ENCODE assay signal across 8 cellular contexts in the genomic region with DNA sequence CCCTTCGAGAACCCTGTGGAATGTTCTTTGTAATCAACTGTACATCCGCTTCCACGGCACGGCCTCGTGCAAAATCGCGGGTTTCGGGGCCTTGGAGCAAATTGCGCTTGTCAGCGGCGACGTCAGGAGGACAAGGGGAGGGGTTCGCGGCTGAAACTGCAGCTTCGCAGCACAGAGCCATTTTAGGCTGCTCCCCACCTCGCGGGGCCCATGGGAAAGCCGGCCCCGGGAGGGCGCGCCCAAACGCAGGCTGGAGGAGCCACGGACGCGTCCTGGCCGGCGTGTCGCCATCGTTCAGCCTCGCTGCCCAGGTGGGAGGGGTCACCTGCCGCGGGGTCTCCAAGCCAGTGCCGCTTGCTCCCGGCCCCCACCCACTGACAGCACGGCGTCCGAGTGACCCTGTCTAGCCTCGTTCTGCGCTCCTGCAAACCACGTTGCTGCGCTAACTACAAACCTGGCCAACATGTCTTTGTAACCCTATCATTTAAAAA. TPM values are rescaled to one million over a fixed set of nuclear protein-coding genes. Genes with fewer than 3 reads are reported as not detected.
A peak's percentile ranks its signal among the peaks of the same experiment; 100 is the strongest.
DNase-seq lines count a peak whose midpoint lies in the region; ATAC-seq and TF ChIP-seq lines count a peak whose summit lies in the region.

No MANE protein-coding gene starts in this region.

- peak overlapping the region; percentile 65 for H3K4me3 ChIP-seq in fibroblast of villous mesenchyme (ENCODE audit: low read depth, low read length)
- peak overlapping the region; percentile 68 for H3K4me3 ChIP-seq in neural progenitor cell
- H3K4me3 ChIP-seq in vagina = peak overlapping the region; percentile 54 to 75

- no peaks in the 10 kb centered on the region for H3K79me2 ChIP-seq in neural progenitor cell (ENCODE audit: low read depth)

- H4K20me1 ChIP-seq in neural progenitor cell (ENCODE audit: low read depth) = peaks cover 5% of the 10 kb centered on the region

- ATAC-seq in HG03066 (IDR thresholded peaks at IDR 0.05; ENCODE audit: low read depth, unreplicated experiment) (peak; percentile 10), HG02840 (IDR thresholded peaks at IDR 0.05; ENCODE audit: low FRiP score, unreplicated experiment) (no peak)
- peak; percentile 0 to 11 for ATAC-seq in activated T-cell treated with anti-CD3 and anti-CD28 coated beads, Interleukin-2, amount 50 U/mL, for 4 hours

- peak overlapping the region; percentile 83 for H2AFZ ChIP-seq in neural progenitor cell (replicated peaks)

- no peak overlapping the region for H3K27ac Mint-ChIP-seq in neural progenitor cell

- intact Hi-C loops in vagina (cut with DNase I) = loop anchor here (2.0 kb wide), 1 partner anchor 147 kb away; no protein-coding TSS in a partner anchor

- H3K27me3 ChIP-seq in neural progenitor cell = peaks cover 70% of the 10 kb centered on the region
- H3K27me3 ChIP-seq in vagina = no peaks in the 10 kb centered on the region

- DNase-seq in DMS114 treated with DMSO at 0.1 percent for 48 hours (lab: John Stamatoyannopoulos, UW; ENCODE audit: unreplicated experiment) = peak; percentile 21
- DNase-seq in activated T-cell treated with anti-CD3 and anti-CD28 coated beads, Interleukin-2, amount 50 U/mL, for 4 hours = peak; percentile 47
- DNase-seq in fibroblast of villous mesenchyme (ENCODE audit: low read depth) = peak; percentile 28
- peak; percentile 64 for DNase-seq in neural progenitor cell (ENCODE audit: low spot score)
- peak in 1 of 2 donors; percentile 87 for DNase-seq in vagina (ENCODE audit: extremely low spot score in 2 of 2)
- no peak for DNase-seq in COLO829 (ENCODE audit: low spot score)

- H3K4me1 Mint-ChIP-seq in activated T-cell treated with anti-CD3 and anti-CD28 coated beads, Interleukin-2, amount 50 U/mL, for 4 hours (ENCODE audit: low read depth) = peaks cover 57% of the 10 kb centered on the region
- peaks cover 13% of the 10 kb centered on the region for H3K4me1 Mint-ChIP-seq in neural progenitor cell

- H3K36me3 Mint-ChIP-seq in activated T-cell treated with anti-CD3 and anti-CD28 coated beads, Interleukin-2, amount 50 U/mL, for 4 hours (ENCODE audit: insufficient read depth) = peaks cover 4% of the 10 kb centered on the region
- peaks cover 2% of the 10 kb centered on the region for H3K36me3 Mint-ChIP-seq in neural progenitor cell

- TF ChIP-seq POLR2A in vagina (IDR thresholded peaks at IDR 0.05) = no peak

- H3K4me3 Mint-ChIP-seq in activated T-cell treated with anti-CD3 and anti-CD28 coated beads, Interleukin-2, amount 50 U/mL, for 4 hours = peak overlapping the region; percentile 97
- H3K4me3 Mint-ChIP-seq in neural progenitor cell = peak overlapping the region; percentile 84

- no peaks in the 10 kb centered on the region for H3K9me3 Mint-ChIP-seq in activated T-cell treated with anti-CD3 and anti-CD28 coated beads, Interleukin-2, amount 50 U/mL, for 4 hours
- H3K9me3 Mint-ChIP-seq in neural progenitor cell = no peaks in the 10 kb centered on the region

- H3K4me1 ChIP-seq in neural progenitor cell = peaks cover 20% of the 10 kb centered on the region
- H3K4me1 ChIP-seq in vagina = peaks cover 49% of the 10 kb centered on the region

- H3K27ac ChIP-seq in neural progenitor cell (no peak overlapping the region), vagina (peak overlapping the region; percentile 89)

- H3K9me3 ChIP-seq in neural progenitor cell (ENCODE audit: low read depth) (no peaks in the 10 kb centered on the region), vagina (no peaks in the 10 kb centered on the region)

- H3K36me3 ChIP-seq in neural progenitor cell (no peaks in the 10 kb centered on the region), vagina (no peaks in the 10 kb centered on the region)

- TF ChIP-seq CTCF in fibroblast of villous mesenchyme (IDR thresholded peaks at IDR 0.05; ENCODE audit: insufficient read depth, low read depth, low read length) = no peak
- TF ChIP-seq CTCF in neural progenitor cell (IDR thresholded peaks at IDR 0.05) = no peak
- TF ChIP-seq CTCF in vagina (IDR thresholded peaks at IDR 0.05) = no peak

- peak overlapping the region; percentile 98 for H3K4me2 ChIP-seq in neural progenitor cell

- H3F3A ChIP-seq in neural progenitor cell (ENCODE audit: low read depth) = peaks cover 17% of the 10 kb centered on the region

- H3K27me3 Mint-ChIP-seq in activated T-cell treated with anti-CD3 and anti-CD28 coated beads, Interleukin-2, amount 50 U/mL, for 4 hours (ENCODE audit: low read depth) = no peaks in the 10 kb centered on the region
- peaks cover 33% of the 10 kb centered on the region for H3K27me3 Mint-ChIP-seq in neural progenitor cell (ENCODE audit: insufficient read depth, low read depth)

- no peak overlapping the region for H3K9ac ChIP-seq in neural progenitor cell

RNA-seq across cellular contexts. Expression of a gene that starts 2.8 kb away (rescaled TPM):
- total RNA-seq in activated T-cell treated with anti-CD3 and anti-CD28 coated beads, Interleukin-2, amount 50 U/mL, for 4 hours = 10 to 100 TPM; 16.4 to 22.0 (median 20.6) TPM
- total RNA-seq in fibroblast of villous mesenchyme (1.7 and 2.6 TPM in 2 replicates), neural progenitor cell (ENCODE audit: low replicate concordance) (1.8 and 2.6 TPM in 2 replicates), vagina (12.5 TPM)
